In the genomic region with DNA sequence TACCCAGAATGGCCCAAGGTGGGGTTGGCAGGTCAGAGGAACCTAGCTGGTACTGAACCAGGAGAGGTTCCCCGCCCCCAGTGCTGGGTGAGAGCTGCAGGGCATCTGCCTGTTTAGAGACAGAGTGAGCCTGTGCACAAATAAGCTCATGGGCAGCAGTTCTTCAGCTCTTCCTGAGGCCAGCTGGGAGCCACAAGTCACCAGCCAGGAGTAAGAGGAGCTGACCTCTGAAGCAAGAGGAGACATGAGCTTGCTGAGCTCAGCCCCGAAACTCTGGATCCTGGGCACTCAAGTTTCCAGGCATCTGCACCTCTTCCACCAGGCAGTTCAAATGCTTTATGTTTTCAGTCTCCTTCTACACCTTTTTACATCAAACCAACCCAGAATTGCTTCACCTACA, we compare ENCODE assay signal across 31 cellular contexts. TPM values are rescaled to one million over a fixed set of nuclear protein-coding genes. Genes with fewer than 3 reads are reported as not detected.
"Had no signal": no experiment of that assay in that cellular context is flagged by ENCODE, and none has a peak within 500 bp of the region (broad histone marks: within the 10 kb centered on the region; RNA-seq: fewer than 3 reads in every experiment).

No MANE protein-coding gene starts in this region.

- ATAC-seq: stimulated activated effector memory CD8-positive, alpha-beta T cell treated with anti-CD3 and anti-CD28 coated beads, Interleukin-12 subunit alpha, Interleukin-12 subunit beta, amount 100 ng/mL, for 72 hours; stimulated activated memory B cell treated with anti-CD40 and anti-IgM and Interleukin-4, amounts not matched to agents 10 μg/mL and 1 μg/mL and 100 μg/mL, for 72 hours; stimulated activated naive B cell treated with anti-CD40 and anti-IgM and Interleukin-4, amounts not matched to agents 10 μg/mL and 1 μg/mL and 100 μg/mL, for 72 hours; stimulated activated naive CD8-positive, alpha-beta T cell treated with anti-CD3 and anti-CD28 coated beads, Interleukin-15, amount 100 ng/mL, for 72 hours; stimulated activated naive CD8-positive, alpha-beta T cell treated with anti-CD3 and anti-CD28 coated beads, Interleukin-15, Interleukin-2, amounts not matched to agents 100 U/mL and 50 U/mL, for 24 hours; upper lobe of right lung had no signal

- H3K36me3 ChIP-seq: stomach, suprapubic skin, thoracic aorta, thyroid gland, tibial artery, tibial nerve, transverse colon, upper lobe of left lung, upper lobe of right lung, uterus, vagina had no signal

- H3K27me3 ChIP-seq: suprapubic skin, testis, thyroid gland, tibial artery, tibial nerve, transverse colon, upper lobe of left lung, upper lobe of right lung, uterus, vagina had no signal

- H3K4me3 ChIP-seq: stomach, suprapubic skin, testis, thoracic aorta, thyroid gland, tibial artery, tibial nerve, transverse colon, upper lobe of left lung, upper lobe of right lung, uterus, vagina had no signal

- H3K27ac ChIP-seq: stomach, suprapubic skin, testis, thoracic aorta, thyroid gland, tibial artery, tibial nerve, transverse colon, upper lobe of left lung, upper lobe of right lung, uterus, vagina had no signal

- H3K9me3 ChIP-seq: stomach, suprapubic skin, testis, thoracic aorta, thyroid gland, tibial artery, tibial nerve, transverse colon, upper lobe of left lung, upper lobe of right lung, uterus, vagina had no signal

- FAIRE-seq: urothelium cell line had no signal

- DNase-seq: stimulated activated CD4-positive, alpha-beta T cell treated with anti-CD3 and anti-CD28 coated beads, Interleukin-2, amount 100 ng/mL, for 48 hours; stimulated activated CD4-positive, alpha-beta T cell treated with anti-CD3 and anti-CD28 coated beads, Interleukin-4, amount 100 ng/mL, for 1 hour; stimulated activated CD4-positive, alpha-beta T cell treated with anti-CD3 and anti-CD28 coated beads, Interleukin-4, amount 100 ng/mL, for 24 hours; stimulated activated CD4-positive, alpha-beta T cell treated with anti-CD3 and anti-CD28 coated beads, Interleukin-4, amount 100 ng/mL, for 4 hours; stimulated activated CD8-positive, alpha-beta memory T cell treated with anti-CD3 and anti-CD28 coated beads, Interleukin-4, amount 100 ng/mL, for 48 hours; stimulated activated naive B cell treated with anti-CD40 and anti-IgM and Interleukin-4, amounts not matched to agents 10 μg/mL and 1 μg/mL and 100 μg/mL, for 72 hours; stimulated activated naive CD4-positive, alpha-beta T cell; stimulated activated naive CD4-positive, alpha-beta T cell treated with Interleukin-2 at 50 U/mL for 16 hours; stimulated activated naive CD8-positive, alpha-beta T cell treated with anti-CD3 and anti-CD28 coated beads, Interleukin-15, amount 100 ng/mL, for 72 hours; stimulated activated naive CD8-positive, alpha-beta T cell treated with anti-CD3 and anti-CD28 coated beads, Interleukin-15, Interleukin-2, amounts not matched to agents 100 U/mL and 50 U/mL, for 24 hours; stomach; substantia nigra; testis; thyroid gland; tibial artery; transverse colon; trophoblast cell; upper lobe of left lung; upper lobe of right lung; uterus had no signal

- H3K4me1 ChIP-seq: stomach, testis, thyroid gland, tibial nerve, transverse colon, upper lobe of right lung, uterus had no signal

RNA-seq across cellular contexts. Expression of gene RTP2, which starts 2.1 kb away (rescaled TPM):
- total RNA-seq: stomach, subcutaneous adipose tissue, suprapubic skin, temporal lobe, thoracic aorta, thyroid gland, tibial nerve, transverse colon, upper lobe of left lung, upper lobe of right lung, ureter, urinary bladder, uterus, vagina had no signal
- polyA plus RNA-seq: stomach, urinary bladder had no signal

RNA-seq across cellular contexts. Expression of gene SST, which starts 30.1 kb away (rescaled TPM):
- total RNA-seq: subcutaneous adipose tissue, testis, thoracic aorta, tibial nerve, upper lobe of left lung, upper lobe of right lung had no signal
